In the genomic region with DNA sequence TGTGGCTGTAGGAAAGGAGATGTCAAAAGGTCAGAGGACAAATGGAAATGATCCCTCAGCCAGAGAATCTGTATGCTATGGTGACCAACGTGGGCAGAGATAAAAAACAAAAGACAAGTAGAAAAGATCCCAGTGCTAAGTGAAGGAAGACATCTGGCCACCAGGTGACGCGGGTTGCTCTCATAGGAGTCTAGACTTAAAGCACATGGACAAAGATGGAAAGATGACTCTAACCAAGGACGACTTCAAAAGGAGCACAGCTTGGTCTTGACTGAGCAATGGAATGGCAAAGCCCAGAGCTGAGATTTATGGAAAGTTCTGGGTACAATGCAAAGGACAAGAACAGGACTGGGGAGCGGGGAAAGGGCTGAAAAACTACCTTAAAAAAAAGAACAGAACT, we compare ENCODE assay signal across 20 cellular contexts.
DNase-seq lines count a peak whose midpoint lies in the region; FAIRE-seq and TF ChIP-seq lines count a peak whose summit lies in the region.
"Had no signal": no experiment of that assay in that cellular context is flagged by ENCODE, and none has a peak within 500 bp of the region (broad histone marks: within the 10 kb centered on the region; RNA-seq: fewer than 3 reads in every experiment).

No MANE protein-coding gene starts in this region.

- TF ChIP-seq CTCF in MCF 10A (IDR thresholded peaks at IDR 0.05; ENCODE audit: unreplicated experiment) = no peak
- TF ChIP-seq CTCF in mammary epithelial cell (conservative IDR thresholded peaks at IDR 0.05 in 1 of 2, IDR thresholded peaks at IDR 0.05 in 1 of 2; ENCODE audit: extremely low read depth in 1 of 2, insufficient read depth in 1 of 2, low read depth in 1 of 2, low read length in 2 of 2) = no peak
- TF ChIP-seq CTCF in fibroblast of villous mesenchyme (IDR thresholded peaks at IDR 0.05; ENCODE audit: insufficient read depth, low read depth, low read length) = peak; percentile 3

- no peak overlapping the region for H2AFZ ChIP-seq in mammary epithelial cell (ENCODE audit: low read depth, low read length)

- H3K36me3 ChIP-seq in mammary epithelial cell (ENCODE audit: insufficient read depth, low read length) = peaks cover 3% of the 10 kb centered on the region
- H3K36me3 ChIP-seq: colonic mucosa, transverse colon had no signal

- intact Hi-C loops in MCF 10A (cut with micrococcal nuclease) = no loop called here
- intact Hi-C loops in mammary epithelial cell (cut with micrococcal nuclease) = no loop called here
- intact Hi-C loops in activated CD4-positive, alpha-beta T cell treated with anti-CD3 and anti-CD28 coated beads, Interleukin-2, amount 10 ng/mL, durations not matched to agents 24 days and 14 days (cut with micrococcal nuclease) = no loop called here

- POLR2A ChIA-PET in MCF 10A (lab: Yijun Ruan, JAX) = interaction anchor here (0.5 kb wide), 1 partner anchor 225 kb away, joined by 3 read pairs; no protein-coding TSS in a partner anchor

- H3K27me3 Mint-ChIP-seq in MCF 10A (ENCODE audit: insufficient read depth, unreplicated experiment) = no peaks in the 10 kb centered on the region
- H3K27me3 Mint-ChIP-seq in activated CD4-positive, alpha-beta T cell treated with anti-CD3 and anti-CD28 coated beads, Interleukin-2, amount 10 ng/mL, durations not matched to agents 24 days and 14 days = no peaks in the 10 kb centered on the region
- H3K27me3 Mint-ChIP-seq: stimulated activated naive B cell treated with anti-CD40 and anti-IgM and Interleukin-4, amounts not matched to agents 10 μg/mL and 1 μg/mL and 100 μg/mL, for 72 hours had no signal

- no peak overlapping the region for H3K4me2 ChIP-seq in mammary epithelial cell (ENCODE audit: insufficient read depth, low read depth, low read length)

- BruUV-seq in MCF 10A (replicated peaks; lab: Mats Ljungman, UMichigan) = no TSS peak
- BruUV-seq in mammary epithelial cell (replicated peaks; lab: Mats Ljungman, UMichigan) = no TSS peak

- no peaks in the 10 kb centered on the region for H3K79me2 ChIP-seq in mammary epithelial cell (ENCODE audit: insufficient read depth, low read length)

- H3K9ac ChIP-seq in mammary epithelial cell (ENCODE audit: insufficient read depth, low read length) = no peak overlapping the region

- no peaks in the 10 kb centered on the region for H3K27me3 ChIP-seq in mammary epithelial cell (ENCODE audit: insufficient read depth, low read length)
- H3K27me3 ChIP-seq: colonic mucosa, transverse colon had no signal

- no peaks in the 10 kb centered on the region for H3K9me3 Mint-ChIP-seq in MCF 10A (ENCODE audit: unreplicated experiment)
- no peaks in the 10 kb centered on the region for H3K9me3 Mint-ChIP-seq in activated CD4-positive, alpha-beta T cell treated with anti-CD3 and anti-CD28 coated beads, Interleukin-2, amount 10 ng/mL, durations not matched to agents 24 days and 14 days
- H3K9me3 Mint-ChIP-seq: stimulated activated naive B cell treated with anti-CD40 and anti-IgM and Interleukin-4, amounts not matched to agents 10 μg/mL and 1 μg/mL and 100 μg/mL, for 72 hours had no signal

- WGBS in mammary epithelial cell (ENCODE audit: low coverage, missing lambda C conversion rate) = 96% methylated on average over 5 of the region's 5 CpGs

- H4K20me1 ChIP-seq in mammary epithelial cell (ENCODE audit: insufficient read depth, low read length) = no peaks in the 10 kb centered on the region

- H3K36me3 Mint-ChIP-seq in MCF 10A (ENCODE audit: insufficient read depth, unreplicated experiment) = peaks cover 19% of the 10 kb centered on the region
- no peaks in the 10 kb centered on the region for H3K36me3 Mint-ChIP-seq in activated CD4-positive, alpha-beta T cell treated with anti-CD3 and anti-CD28 coated beads, Interleukin-2, amount 10 ng/mL, durations not matched to agents 24 days and 14 days (ENCODE audit: low read depth)
- H3K36me3 Mint-ChIP-seq: stimulated activated naive B cell treated with anti-CD40 and anti-IgM and Interleukin-4, amounts not matched to agents 10 μg/mL and 1 μg/mL and 100 μg/mL, for 72 hours had no signal

- no peak overlapping the region for H3K4me3 Mint-ChIP-seq in MCF 10A (ENCODE audit: unreplicated experiment)
- H3K4me3 Mint-ChIP-seq in activated CD4-positive, alpha-beta T cell treated with anti-CD3 and anti-CD28 coated beads, Interleukin-2, amount 10 ng/mL, durations not matched to agents 24 days and 14 days = no peak overlapping the region
- H3K4me3 Mint-ChIP-seq: stimulated activated naive B cell treated with anti-CD40 and anti-IgM and Interleukin-4, amounts not matched to agents 10 μg/mL and 1 μg/mL and 100 μg/mL, for 72 hours had no signal

- H3K27ac Mint-ChIP-seq in MCF 10A (ENCODE audit: low read depth, unreplicated experiment) = peak overlapping the region; percentile 7
- no peak overlapping the region for H3K27ac Mint-ChIP-seq in activated CD4-positive, alpha-beta T cell treated with anti-CD3 and anti-CD28 coated beads, Interleukin-2, amount 10 ng/mL, durations not matched to agents 24 days and 14 days
- H3K27ac Mint-ChIP-seq: stimulated activated naive B cell treated with anti-CD40 and anti-IgM and Interleukin-4, amounts not matched to agents 10 μg/mL and 1 μg/mL and 100 μg/mL, for 72 hours had no signal

- H3K4me1 Mint-ChIP-seq in MCF 10A (ENCODE audit: insufficient read depth, unreplicated experiment) = peaks cover 9% of the 10 kb centered on the region
- peaks cover 2% of the 10 kb centered on the region for H3K4me1 Mint-ChIP-seq in activated CD4-positive, alpha-beta T cell treated with anti-CD3 and anti-CD28 coated beads, Interleukin-2, amount 10 ng/mL, durations not matched to agents 24 days and 14 days
- H3K4me1 Mint-ChIP-seq: stimulated activated naive B cell treated with anti-CD40 and anti-IgM and Interleukin-4, amounts not matched to agents 10 μg/mL and 1 μg/mL and 100 μg/mL, for 72 hours had no signal

- dilution Hi-C loops in mammary epithelial cell (cut with HindIII; ENCODE audit: low sequenced_read_pairs) = no loop called here

- no peaks in the 10 kb centered on the region for H3K9me3 ChIP-seq in mammary epithelial cell (replicated peaks; ENCODE audit: insufficient read depth, low read length)
- H3K9me3 ChIP-seq: colonic mucosa, transverse colon had no signal

- CTCF ChIA-PET in MCF 10A (lab: Yijun Ruan, JAX) = interaction anchor here (0.6 to 2.4 kb wide), 3 partner anchors 9 to 823 kb away, joined by 3 to 6 read pairs (median 3); no protein-coding TSS in a partner anchor
- CTCF ChIA-PET in mammary epithelial cell (lab: Charles Lee; ENCODE audit: low non-redundant PET) = no interaction called here

- no peak for FAIRE-seq in frontal cortex (lab: Jason Lieb, UNC)
- FAIRE-seq: D721Med had no signal

- DNase-seq in MCF 10A (ENCODE audit: unreplicated experiment) (no peak), mammary epithelial cell (no peak), SK-MEL-5 (ENCODE audit: low read depth, low spot score) (peak; percentile 55), fibroblast of villous mesenchyme (ENCODE audit: low read depth) (peak; percentile 31), NOMO-1 treated with dmso at 0.1 percent for 144 hours (lab: John Stamatoyannopoulos, UW; ENCODE audit: unreplicated experiment) (no peak), frontal cortex (ENCODE audit: low spot score in 2 of 2) (no peak)
- DNase-seq in stimulated activated CD4-positive, alpha-beta T cell treated with anti-CD3 and anti-CD28 coated beads, Interleukin-1b, Interleukin-23, amount 100 ng/mL, for 48 hours = no peak
- no peak for DNase-seq in activated CD4-positive, alpha-beta T cell treated with anti-CD3 and anti-CD28 coated beads, Interleukin-2, amount 10 ng/mL, durations not matched to agents 24 days and 14 days
- DNase-seq: ACHN; activated effector memory CD4-positive, alpha-beta T cell treated with Interleukin-2 at 50 U/mL for 16 hours; amniotic stem cell; colonic mucosa; erythroblast; hippocampal formation; NCI-H1694 treated with DMSO at 0.1 percent for 48 hours; NCI-H526 treated with DMSO at 0.1 percent for 48 hours; stimulated activated naive B cell treated with anti-CD40 and anti-IgM and Interleukin-4, amounts not matched to agents 10 μg/mL and 1 μg/mL and 100 μg/mL, for 72 hours; transverse colon had no signal

- in situ Hi-C loops in mammary epithelial cell (cut with MboI; ENCODE audit: low sequenced_read_pairs in 2 of 2) = no loop called here
- in situ Hi-C loops in SK-MEL-5 (cut with HindIII; ENCODE audit: low pct_unique_long_range_greater_than_20kb, low sequenced_read_pairs) = no loop called here

- H3K27ac ChIP-seq in mammary epithelial cell (ENCODE audit: insufficient read depth, low read depth, low read length) = no peak overlapping the region
- H3K27ac ChIP-seq: colonic mucosa, transverse colon had no signal

- H3K4me3 ChIP-seq in mammary epithelial cell (replicated peaks in 1 of 3; ENCODE audit: insufficient read depth in 1 of 3, low read depth in 2 of 3, low read length in 3 of 3) = no peak overlapping the region
- H3K4me3 ChIP-seq in fibroblast of villous mesenchyme (ENCODE audit: low read depth, low read length) = no peak overlapping the region
- H3K4me3 ChIP-seq: colonic mucosa, skin epidermis, transverse colon had no signal

- H3K4me1 ChIP-seq in mammary epithelial cell (ENCODE audit: insufficient read depth, low read length) = peaks cover 5% of the 10 kb centered on the region
- H3K4me1 ChIP-seq: colonic mucosa, transverse colon had no signal

Comparison
In these comparisons a context has a peak if more than half of its experiments do, and no peak if none do; other contexts are left out.
1. DNase-seq: peak in SK-MEL-5 (single experiment) and fibroblast of villous mesenchyme (single experiment); none in MCF 10A (single experiment), mammary epithelial cell (single experiment), NOMO-1 treated with dmso at 0.1 percent for 144 hours (single experiment), stimulated activated CD4-positive, alpha-beta T cell treated with anti-CD3 and anti-CD28 coated beads, Interleukin-1b, Interleukin-23, amount 100 ng/mL, for 48 hours (single experiment), activated CD4-positive, alpha-beta T cell treated with anti-CD3 and anti-CD28 coated beads, Interleukin-2, amount 10 ng/mL, durations not matched to agents 24 days and 14 days (single experiment) and frontal cortex (0 of 2).